Comparison of ENCODE assay signal across 13 cellular contexts in genomic region chr21:38506606-38507331, GRCh38. TPM values are rescaled to one million over a fixed set of nuclear protein-coding genes. Genes with fewer than 3 reads are reported as not detected.
DNase-seq lines count a peak whose midpoint lies in the region; ATAC-seq and TF ChIP-seq lines count a peak whose summit lies in the region.
"Had no signal": no experiment of that assay in that cellular context is flagged by ENCODE, and none has a peak within 500 bp of the region (broad histone marks: within the 10 kb centered on the region; RNA-seq: fewer than 3 reads in every experiment).

No MANE protein-coding gene starts in this region.

- DNase-seq in Right ventricle myocardium inferior (ENCODE audit: missing footprints) (peak; percentile 78), cardiac septum (ENCODE audit: low spot score) (no peak), SHP77 (lab: John Stamatoyannopoulos, UW) (peak; percentile 77 to 91), upper lobe of right lung (no peak), vagina (ENCODE audit: extremely low spot score in 2 of 2) (no peak), NAMALWA (ENCODE audit: low spot score) (no peak)
- DNase-seq: H9, NCI-H2227 treated with DMSO at 0.1 percent for 48 hours had no signal

- no peak for TF ChIP-seq CTCF in upper lobe of right lung (IDR thresholded peaks at IDR 0.05)
- TF ChIP-seq CTCF in vagina (IDR thresholded peaks at IDR 0.05): no peak

- H3K27ac ChIP-seq in upper lobe of right lung (no peak overlapping the region), vagina (no peak overlapping the region)
- H3K27ac ChIP-seq: adrenal gland, VCaP had no signal

- ATAC-seq in Right ventricle myocardium inferior: no peak
- ATAC-seq in upper lobe of right lung: peak; percentile 61
- no peak for ATAC-seq in GM18867 (IDR thresholded peaks at IDR 0.05; ENCODE audit: unreplicated experiment)

- no peaks in the 10 kb centered on the region for H3K36me3 ChIP-seq in iPS-15b (ENCODE audit: control insufficient read depth, insufficient read depth, low read length)
- H3K36me3 ChIP-seq in upper lobe of right lung: no peaks in the 10 kb centered on the region
- no peaks in the 10 kb centered on the region for H3K36me3 ChIP-seq in vagina
- H3K36me3 ChIP-seq: adrenal gland had no signal

- intact Hi-C loops in Right ventricle myocardium inferior (cut with DNase I): loop anchor here (5.0 kb wide), 1 partner anchor 631 kb away; no protein-coding TSS in a partner anchor
- intact Hi-C loops in cardiac septum (cut with DNase I): loop anchor here (5.0 to 10.0 kb wide), 3 partner anchors 221 to 631 kb away; partner anchors contain the start of gene ETS2
- intact Hi-C loops in upper lobe of right lung (cut with DNase I): loop anchor here (10.0 kb wide), 1 partner anchor 638 kb away; no protein-coding TSS in a partner anchor
- intact Hi-C loops in vagina (cut with DNase I): no loop called here

- H3K9me3 ChIP-seq in iPS-15b (ENCODE audit: control insufficient read depth, insufficient read depth, low read length): no peaks in the 10 kb centered on the region
- no peaks in the 10 kb centered on the region for H3K9me3 ChIP-seq in upper lobe of right lung
- no peaks in the 10 kb centered on the region for H3K9me3 ChIP-seq in vagina
- H3K9me3 ChIP-seq: adrenal gland had no signal

- no peak overlapping the region for H3K9ac ChIP-seq in iPS-15b (ENCODE audit: low read depth, low read length)

- no peak for TF ChIP-seq POLR2A in vagina (IDR thresholded peaks at IDR 0.05)

- H3K4me1 ChIP-seq in iPS-15b (ENCODE audit: control insufficient read depth, insufficient read depth, low read length) (peaks cover 10% of the 10 kb centered on the region), upper lobe of right lung (peaks cover 4% of the 10 kb centered on the region), vagina (peaks cover 10% of the 10 kb centered on the region)

- H3K4me3 ChIP-seq in iPS-15b (ENCODE audit: low read depth, low read length) (peak overlapping the region; percentile 7), upper lobe of right lung (peak overlapping the region; percentile 38), vagina (no peak overlapping the region)
- H3K4me3 ChIP-seq: adrenal gland had no signal

- no peaks in the 10 kb centered on the region for H3K27me3 ChIP-seq in iPS-15b (ENCODE audit: control insufficient read depth, insufficient read depth, low read length)
- H3K27me3 ChIP-seq in upper lobe of right lung: no peaks in the 10 kb centered on the region
- H3K27me3 ChIP-seq in vagina: no peaks in the 10 kb centered on the region
- H3K27me3 ChIP-seq: adrenal gland had no signal

RNA-seq across cellular contexts. Expression of gene ERG, which starts 8.5 kb away (rescaled TPM):
- total RNA-seq in Right ventricle myocardium inferior (18.1 TPM), cardiac septum (15.5 TPM), upper lobe of right lung (36.7 TPM), vagina (20.9 TPM)
- total RNA-seq: epithelial cell of proximal tubule had no signal

Comparison
In these comparisons a context has a peak if more than half of its experiments do, and no peak if none do; other contexts are left out.
1. DNase-seq: peak in Right ventricle myocardium inferior (single experiment) and SHP77 (2 of 2); none in cardiac septum (single experiment), upper lobe of right lung (single experiment), vagina (0 of 2) and NAMALWA (single experiment).
2. H3K4me3 ChIP-seq: peak in iPS-15b (single experiment) and upper lobe of right lung (single experiment); none in vagina (0 of 2).